Comparison of ENCODE assay signal across 8 cellular contexts in genomic region chr1:85580046-85580411, GRCh38. TPM values are rescaled to one million over a fixed set of nuclear protein-coding genes. Genes with fewer than 3 reads are reported as not detected.
A peak's percentile ranks its signal among the peaks of the same experiment; 100 is the strongest.
DNase-seq lines count a peak whose midpoint lies in the region; ATAC-seq and TF ChIP-seq lines count a peak whose summit lies in the region.

No MANE protein-coding gene starts in this region.

- no peak for TF ChIP-seq CTCF in AG04450 (IDR thresholded peaks at IDR 0.05; ENCODE audit: low read depth, low read length)
- no peak for TF ChIP-seq CTCF in breast epithelium (IDR thresholded peaks at IDR 0.05)
- no peak for TF ChIP-seq CTCF in mucosa of descending colon (IDR thresholded peaks at IDR 0.05)

- no peak for ATAC-seq in mucosa of descending colon

- H3K36me3 ChIP-seq in breast epithelium (no peaks in the 10 kb centered on the region), mucosa of descending colon (ENCODE audit: low read depth) (no peaks in the 10 kb centered on the region)

- TF ChIP-seq POLR2A in breast epithelium (IDR thresholded peaks at IDR 0.05): no peak

- H3K4me3 ChIP-seq in AG04450 (ENCODE audit: low read depth, low read length) (peak overlapping the region; percentile 69), breast epithelium (peak overlapping the region; percentile 68 to 85 (median 80)), mucosa of descending colon (no peak overlapping the region)

- peak; percentile 47 for DNase-seq in AG04450 (ENCODE audit: low read depth, low spot score)
- DNase-seq in HuH-7 (ENCODE audit: low spot score): peak; percentile 57
- DNase-seq in breast epithelium (ENCODE audit: low spot score in 2 of 2): peak in 1 of 2 donors; percentile 59
- peak; percentile 23 for DNase-seq in medulla oblongata (ENCODE audit: extremely low spot score)
- DNase-seq in GDM1 (lab: John Stamatoyannopoulos, UW): no peak
- no peak for DNase-seq in mucosa of descending colon
- DNase-seq in NCI-H1930 (lab: John Stamatoyannopoulos, UW): no peak
- no peak for DNase-seq in stimulated activated CD4-positive, alpha-beta T cell treated with anti-CD3 and anti-CD28 coated beads, Interleukin-2, amount 100 ng/mL, for 24 hours

- H3K27me3 ChIP-seq in AG04450 (ENCODE audit: control insufficient read depth, insufficient read depth, low read length) (no peaks in the 10 kb centered on the region), breast epithelium (no peaks in the 10 kb centered on the region)

- POLR2A ChIA-PET in AG04450 (lab: Yijun Ruan, JAX): interaction anchor here (0.7 to 3.2 kb wide), 9 partner anchors 27 to 303 kb away, joined by 3 to 49 read pairs (median 5); partner anchors contain the start of gene BCL10

- H3K9me3 ChIP-seq in AG04450 (ENCODE audit: control insufficient read depth, insufficient read depth, low read length) (no peaks in the 10 kb centered on the region; the same call in 1 of the 2 replicates), breast epithelium (no peaks in the 10 kb centered on the region), mucosa of descending colon (no peaks in the 10 kb centered on the region)

- H3K4me1 ChIP-seq in breast epithelium (peaks cover 0 to 6% of the 10 kb centered on the region in 2 donors), mucosa of descending colon (ENCODE audit: low read depth) (peaks cover 16% of the 10 kb centered on the region)

- CTCF ChIA-PET in AG04450 (lab: Charles Lee): interaction anchor here (2.8 to 3.7 kb wide), 2 partner anchors 113 to 272 kb away, joined by 19 to 22 read pairs; no protein-coding TSS in a partner anchor

- H3K27ac ChIP-seq in AG04450 (ENCODE audit: low read depth, low read length) (peak overlapping the region; percentile 99), breast epithelium (peak overlapping the region; percentile 99)

- intact Hi-C loops in breast epithelium (cut with DNase I; ENCODE audit: low total_unique reads) (no loop called here), mucosa of descending colon (cut with DNase I, micrococcal nuclease) (loop anchor here (10.0 kb wide), 2 partner anchors 265 to 275 kb away; no protein-coding TSS in a partner anchor)

RNA-seq across cellular contexts. Expression of gene CCN1, which starts 0.5 kb away (rescaled TPM):
- polyA plus RNA-seq in AG04450 (2011; rRNA removed): 194 and 206 TPM in 2 replicates
- polyA minus RNA-seq in AG04450 (2011; rRNA and poly(A)+ RNA removed): 172 and 200 TPM in 2 replicates
- total RNA-seq in breast epithelium: 100 to 1,000 TPM; 109 to 243 (median 110) TPM
- 10 to 100 TPM in 2 of 3 donors, 1 to 10 TPM in 1; 8.1 to 94.0 (median 20.2) TPM for total RNA-seq in mucosa of descending colon

Comparison
In these comparisons a context has a peak if more than half of its experiments do, and no peak if none do; other contexts are left out.
1. DNase-seq: peak in AG04450 (single experiment), HuH-7 (single experiment) and medulla oblongata (single experiment); none in GDM1 (single experiment), mucosa of descending colon (0 of 3), NCI-H1930 (0 of 2) and stimulated activated CD4-positive, alpha-beta T cell treated with anti-CD3 and anti-CD28 coated beads, Interleukin-2, amount 100 ng/mL, for 24 hours (0 of 2).